ENCODE assay signal across 8 cellular contexts in genomic region chr1:233394860-233395717, GRCh38.
DNase-seq lines count a peak whose midpoint lies in the region; ATAC-seq and TF ChIP-seq lines count a peak whose summit lies in the region.

No MANE protein-coding gene starts in this region.

- TF ChIP-seq POLR2A in prostate gland (IDR thresholded peaks at IDR 0.05) = no peak

- no peaks in the 10 kb centered on the region for H3K36me3 ChIP-seq in prostate gland
- no peaks in the 10 kb centered on the region for H3K36me3 ChIP-seq in aorta (ENCODE audit: control insufficient read depth in 1 of 2, insufficient read depth in 2 of 2, low read length in 1 of 2)

- ATAC-seq in HG03064 (IDR thresholded peaks at IDR 0.05; ENCODE audit: low read depth, unreplicated experiment) (peak; percentile 75), aorta (ENCODE audit: low FRiP score) (no peak)

- no peaks in the 10 kb centered on the region for H3K4me1 Mint-ChIP-seq in activated CD4-positive, alpha-beta T cell treated with anti-CD3 and anti-CD28 coated beads, Interleukin-2, amount 10 ng/mL, durations not matched to agents 24 days and 14 days

- H3K9me3 ChIP-seq in prostate gland = no peaks in the 10 kb centered on the region
- H3K9me3 ChIP-seq in aorta (ENCODE audit: control insufficient read depth, low read length) = no peaks in the 10 kb centered on the region

- H3K4me3 ChIP-seq in GM12864 (ENCODE audit: low read depth, low read length) = no peak overlapping the region
- no peak overlapping the region for H3K4me3 ChIP-seq in prostate gland
- no peak overlapping the region for H3K4me3 ChIP-seq in aorta (ENCODE audit: low read length in 2 of 2)

- TF ChIP-seq CTCF in GM12864 (IDR thresholded peaks at IDR 0.05; ENCODE audit: low read depth, low read length, missing control alignments) (peak; percentile 66), prostate gland (IDR thresholded peaks at IDR 0.05) (peak in 3 of 4 experiments; percentile 41 to 66 (median 55))

- no peaks in the 10 kb centered on the region for H3K9me3 Mint-ChIP-seq in activated CD4-positive, alpha-beta T cell treated with anti-CD3 and anti-CD28 coated beads, Interleukin-2, amount 10 ng/mL, durations not matched to agents 24 days and 14 days

- intact Hi-C loops in activated CD4-positive, alpha-beta T cell treated with anti-CD3 and anti-CD28 coated beads, Interleukin-2, amount 10 ng/mL, durations not matched to agents 24 days and 14 days (cut with micrococcal nuclease) = loop anchor here (1.0 to 5.0 kb wide), 3 partner anchors 47 to 671 kb away; no protein-coding TSS in a partner anchor
- intact Hi-C loops in prostate gland (cut with DNase I) = no loop called here
- intact Hi-C loops in aorta (cut with DNase I) = no loop called here

- H3K4me1 ChIP-seq in prostate gland (replicated peaks) = no peaks in the 10 kb centered on the region
- no peaks in the 10 kb centered on the region for H3K4me1 ChIP-seq in aorta (ENCODE audit: control insufficient read depth in 1 of 2, insufficient read depth in 2 of 2, low read length in 2 of 2)

- no peak overlapping the region for H3K4me3 Mint-ChIP-seq in activated CD4-positive, alpha-beta T cell treated with anti-CD3 and anti-CD28 coated beads, Interleukin-2, amount 10 ng/mL, durations not matched to agents 24 days and 14 days

- H3K27ac ChIP-seq in prostate gland = no peak overlapping the region
- no peak overlapping the region for H3K27ac ChIP-seq in aorta (ENCODE audit: low read depth in 1 of 2, low read length in 2 of 2)

- no peaks in the 10 kb centered on the region for H3K36me3 Mint-ChIP-seq in activated CD4-positive, alpha-beta T cell treated with anti-CD3 and anti-CD28 coated beads, Interleukin-2, amount 10 ng/mL, durations not matched to agents 24 days and 14 days (ENCODE audit: low read depth)

- H3K27me3 Mint-ChIP-seq in activated CD4-positive, alpha-beta T cell treated with anti-CD3 and anti-CD28 coated beads, Interleukin-2, amount 10 ng/mL, durations not matched to agents 24 days and 14 days = peaks cover 37% of the 10 kb centered on the region

- WGBS in prostate gland = 63% methylated on average over 13 of the region's 13 CpGs
- 62 to 63% methylated on average over 13 of the region's 13 CpGs for WGBS in aorta, 2 donors

- DNase-seq in AG08395 (ENCODE audit: low spot score) (peak; percentile 62), GM12864 (ENCODE audit: low read depth) (no peak), NCI-H2227 (lab: John Stamatoyannopoulos, UW; ENCODE audit: unreplicated experiment) (peak; percentile 87), glomerular endothelial cell (ENCODE audit: extremely low read depth, low read depth, low spot score) (peak; percentile 20), prostate gland (ENCODE audit: low spot score) (peak; percentile 15), aorta (no peak)
- peak; percentile 82 for DNase-seq in activated CD4-positive, alpha-beta T cell treated with anti-CD3 and anti-CD28 coated beads, Interleukin-2, amount 10 ng/mL, durations not matched to agents 24 days and 14 days

- H3K27ac Mint-ChIP-seq in activated CD4-positive, alpha-beta T cell treated with anti-CD3 and anti-CD28 coated beads, Interleukin-2, amount 10 ng/mL, durations not matched to agents 24 days and 14 days = no peak overlapping the region

- no peaks in the 10 kb centered on the region for H3K27me3 ChIP-seq in prostate gland (replicated peaks; ENCODE audit: insufficient read depth)
- no peaks in the 10 kb centered on the region for H3K27me3 ChIP-seq in aorta (ENCODE audit: control insufficient read depth in 1 of 2, insufficient read depth in 2 of 2, low read length in 1 of 2)

Comparison
In these comparisons a context has a peak if more than half of its experiments do, and no peak if none do; other contexts are left out.
1. DNase-seq: peak in AG08395 (single experiment), NCI-H2227 (single experiment), activated CD4-positive, alpha-beta T cell treated with anti-CD3 and anti-CD28 coated beads, Interleukin-2, amount 10 ng/mL, durations not matched to agents 24 days and 14 days (single experiment), glomerular endothelial cell (single experiment) and prostate gland (single experiment); none in GM12864 (single experiment) and aorta (0 of 2).